Comparison of ENCODE assay signal across 25 cellular contexts in genomic region chr13:28379371-28380083, GRCh38.
DNase-seq lines count a peak whose midpoint lies in the region; ATAC-seq, FAIRE-seq and TF ChIP-seq lines count a peak whose summit lies in the region.
"Had no signal": no experiment of that assay in that cellular context is flagged by ENCODE, and none has a peak within 500 bp of the region (broad histone marks: within the 10 kb centered on the region; RNA-seq: fewer than 3 reads in every experiment).

No MANE protein-coding gene starts in this region.

- no peak overlapping the region for H3K4me3 ChIP-seq in liver (ENCODE audit: low read depth in 1 of 3, low read length in 3 of 3)
- no peak overlapping the region for H3K4me3 ChIP-seq in HepG2 (replicated peaks in 1 of 3; ENCODE audit: insufficient read depth in 1 of 3, low read depth in 2 of 3, low read length in 3 of 3)
- no peak overlapping the region for H3K4me3 ChIP-seq in H1 (ENCODE audit: extremely low read depth in 1 of 4, insufficient read depth in 2 of 4, low read depth in 3 of 4, low read length in 4 of 4)
- no peak overlapping the region for H3K4me3 ChIP-seq in neural progenitor cell
- H3K4me3 ChIP-seq: A549, SJSA1 had no signal

- no peaks in the 10 kb centered on the region for H3K4me1 ChIP-seq in liver (ENCODE audit: control insufficient read depth in 4 of 4, insufficient read depth in 4 of 4, low read length in 3 of 4)
- H3K4me1 ChIP-seq in HepG2 (ENCODE audit: insufficient read depth, low read length): peaks cover 7% of the 10 kb centered on the region
- peaks cover 0 to 8% (median 0%) of the 10 kb centered on the region in 4 experiments; a peak in 4 of 7 replicates for H3K4me1 ChIP-seq in H1 (replicated peaks in 1 of 4; ENCODE audit: control insufficient read depth in 3 of 4, insufficient read depth in 4 of 4, low read length in 3 of 4)
- H3K4me1 ChIP-seq in neural progenitor cell: no peaks in the 10 kb centered on the region
- H3K4me1 ChIP-seq: A549, SJSA1 had no signal

- in situ Hi-C loops in HepG2 (cut with HindIII; ENCODE audit: extremely low pct_ligation_motif_present, low pct_unique_long_range_greater_than_20kb): no loop called here

- WGBS in liver: 83% methylated on average over 12 of the region's 12 CpGs
- WGBS in HepG2 (ENCODE audit: low lambda C conversion rate): 39% methylated on average over 11 of the region's 12 CpGs
- 91% methylated on average over 12 of the region's 12 CpGs; no CpG with 5 or more reads in 1 of the 2 experiments for WGBS in H1 (ENCODE audit: extremely low coverage in 1 of 2, insufficient coverage in 1 of 2, insufficient read length in 1 of 2, insufficient replicate concordance in 2 of 2, low coverage in 1 of 2, low lambda C conversion rate in 2 of 2, missing lambda C conversion rate in 1 of 2), 2 experiments

- H2AFZ ChIP-seq in HepG2 (ENCODE audit: low read length) (no peak overlapping the region), H1 (ENCODE audit: low read length) (no peak overlapping the region), neural progenitor cell (replicated peaks) (peak overlapping the region; percentile 59)

- H3K9me3 Mint-ChIP-seq in neural progenitor cell: no peaks in the 10 kb centered on the region
- H3K9me3 Mint-ChIP-seq: CD4-positive, alpha-beta memory T cell; IgD-negative memory B cell had no signal

- H3K14ac ChIP-seq in H1 (ENCODE audit: insufficient read length): no peak overlapping the region

- H2BK20ac ChIP-seq in H1 (ENCODE audit: low read length): peak overlapping the region; percentile 44; the same call in 1 of the 2 replicates

- no peak overlapping the region for H3K27ac ChIP-seq in liver (ENCODE audit: low read depth in 1 of 2, low read length in 2 of 2)
- no peak overlapping the region for H3K27ac ChIP-seq in HepG2 (ENCODE audit: extremely low read length, insufficient read depth, low read length)
- H3K27ac ChIP-seq in H1 (ENCODE audit: low read depth, low read length): no peak overlapping the region
- no peak overlapping the region for H3K27ac ChIP-seq in neural progenitor cell
- H3K27ac ChIP-seq: A549, KMS-11, SJSA1 had no signal

- H3K4me1 Mint-ChIP-seq in neural progenitor cell: no peaks in the 10 kb centered on the region

- H3K79me2 ChIP-seq in HepG2 (ENCODE audit: insufficient read depth, low read length): no peaks in the 10 kb centered on the region
- H3K79me2 ChIP-seq in H1 (ENCODE audit: control insufficient read depth in 1 of 2, insufficient read depth in 2 of 2, low read length in 2 of 2): no peaks in the 10 kb centered on the region
- no peaks in the 10 kb centered on the region for H3K79me2 ChIP-seq in neural progenitor cell (ENCODE audit: low read depth)

- CTCF ChIA-PET in HepG2 (lab: Yijun Ruan, JAX; ENCODE audit: low intra/inter-chr PET ratio, low total read pairs) (no interaction called here), H1 (lab: Charles Lee; ENCODE audit: partially characterized antibody) (interaction anchor here (1.3 kb wide), 1 partner anchor 31 kb away, joined by 3 read pairs; no protein-coding TSS in a partner anchor)

- intact Hi-C loops in HepG2 (cut with micrococcal nuclease; ENCODE audit: unreplicated experiment): no loop called here

- TF ChIP-seq RAD21 in liver (IDR thresholded peaks at IDR 0.05): no peak
- TF ChIP-seq RAD21 in HepG2 (CRISPR knock-in tag; IDR thresholded peaks at IDR 0.05): no peak
- no peak for TF ChIP-seq RAD21 in H1 (IDR thresholded peaks at IDR 0.05 in 1 of 2, conservative IDR thresholded peaks at IDR 0.05 in 1 of 2; ENCODE audit: low read depth in 2 of 2, low read length in 2 of 2)

- H2BK120ac ChIP-seq in H1 (replicated peaks; ENCODE audit: low read depth, low read length): no peak overlapping the region

- H3K56ac ChIP-seq in H1 (replicated peaks; ENCODE audit: insufficient read length, low read depth, low read length): no peak overlapping the region

- H3K36me3 Mint-ChIP-seq in neural progenitor cell: no peaks in the 10 kb centered on the region
- H3K36me3 Mint-ChIP-seq: CD4-positive, alpha-beta memory T cell had no signal

- no peaks in the 10 kb centered on the region for H3K9me3 ChIP-seq in liver (ENCODE audit: control insufficient read depth in 4 of 4, low read length in 3 of 4)
- H3K9me3 ChIP-seq in HepG2 (ENCODE audit: low read length): no peaks in the 10 kb centered on the region
- H3K9me3 ChIP-seq in H1 (ENCODE audit: insufficient read depth in 2 of 2, low read depth in 1 of 2, low read length in 1 of 2): no peaks in the 10 kb centered on the region
- no peaks in the 10 kb centered on the region for H3K9me3 ChIP-seq in neural progenitor cell (ENCODE audit: low read depth)
- H3K9me3 ChIP-seq: A549, SJSA1 had no signal

- H3K4me2 ChIP-seq in HepG2 (ENCODE audit: low read depth, low read length) (no peak overlapping the region), H1 (ENCODE audit: insufficient read depth in 1 of 2, low read depth in 2 of 2, low read length in 2 of 2) (no peak overlapping the region), neural progenitor cell (no peak overlapping the region)
- H3K4me2 ChIP-seq: A549, KMS-11 had no signal

- FAIRE-seq in HepG2 (lab: Jason Lieb, UNC): no peak
- FAIRE-seq in H1 (lab: Jason Lieb, UNC): no peak
- no peak for FAIRE-seq in H54 (lab: Jason Lieb, UNC)
- FAIRE-seq: A549, GM18507 had no signal

- H3K18ac ChIP-seq in H1 (ENCODE audit: extremely low read depth, low read length): no peak overlapping the region

- TF ChIP-seq POLR2A in HepG2 (IDR thresholded peaks at IDR 0.05; ENCODE audit: insufficient read depth in 1 of 2, low read depth in 2 of 2, low read length in 2 of 2): no peak
- no peak for TF ChIP-seq POLR2A in H1 (IDR thresholded peaks at IDR 0.05; ENCODE audit: control extremely low read depth in 1 of 2, low read depth in 2 of 2, low read length in 2 of 2)
- no peak for TF ChIP-seq POLR2A in H54 (IDR thresholded peaks at IDR 0.05; ENCODE audit: low read depth, low read length)

- H3K4me3 Mint-ChIP-seq in neural progenitor cell: peak overlapping the region; percentile 76
- H3K4me3 Mint-ChIP-seq: IgD-negative memory B cell had no signal

- H4K91ac ChIP-seq in H1 (replicated peaks; ENCODE audit: insufficient read length, low read length): no peak overlapping the region

- H3K9ac ChIP-seq in liver (ENCODE audit: low read depth in 1 of 2, low read length in 2 of 2) (no peak overlapping the region), HepG2 (ENCODE audit: insufficient read depth, low read depth, low read length) (no peak overlapping the region), H1 (replicated peaks in 1 of 4; ENCODE audit: extremely low read depth in 1 of 4, low read depth in 3 of 4, low read length in 3 of 4) (no peak overlapping the region), neural progenitor cell (no peak overlapping the region)
- H3K9ac ChIP-seq: KMS-11 had no signal

- no peak overlapping the region for H3K23ac ChIP-seq in H1 (ENCODE audit: insufficient read length)

- H3K27me3 ChIP-seq in liver (ENCODE audit: control insufficient read depth in 4 of 4, insufficient read depth in 4 of 4, low read length in 3 of 4): peaks cover 0 to 8% (median 0%) of the 10 kb centered on the region in 4 donors
- no peaks in the 10 kb centered on the region for H3K27me3 ChIP-seq in HepG2 (ENCODE audit: control insufficient read depth in 1 of 2, insufficient read depth in 2 of 2, low read length in 2 of 2)
- H3K27me3 ChIP-seq in H1 (replicated peaks in 1 of 4; ENCODE audit: control insufficient read depth in 3 of 4, extremely low read depth in 1 of 4, insufficient read depth in 3 of 4, low read length in 3 of 4): no peaks in the 10 kb centered on the region
- no peaks in the 10 kb centered on the region for H3K27me3 ChIP-seq in neural progenitor cell
- H3K27me3 ChIP-seq: SJSA1 had no signal

- H3K4ac ChIP-seq in H1 (replicated peaks; ENCODE audit: insufficient read length, low read depth, low read length): no peak overlapping the region

- TF ChIP-seq CTCF in liver (IDR thresholded peaks at IDR 0.05; ENCODE audit: low read depth, low read length, missing input control) (no peak), HepG2 (CRISPR knock-in tag; IDR thresholded peaks at IDR 0.05) (no peak), H1 (IDR thresholded peaks at IDR 0.05; ENCODE audit: control extremely low read depth in 1 of 3, insufficient read depth in 1 of 3, low read depth in 1 of 3, low read length in 3 of 3) (no peak), neural progenitor cell (IDR thresholded peaks at IDR 0.05) (no peak)

- H3K27me3 Mint-ChIP-seq in neural progenitor cell (ENCODE audit: insufficient read depth, low read depth): peaks cover 2% of the 10 kb centered on the region

- H2BK12ac ChIP-seq in H1 (ENCODE audit: low read depth, low read length): peak overlapping the region; percentile 65; the same call in 1 of the 2 replicates

- DNase-seq in HepG2 (ENCODE audit: low spot score) (no peak), H1 (ENCODE audit: low read depth in 1 of 2, low spot score in 2 of 2) (no peak), neural progenitor cell (ENCODE audit: low spot score) (no peak), SKM-1 (lab: John Stamatoyannopoulos, UW; ENCODE audit: unreplicated experiment) (no peak), hippocampal formation (lab: John Stamatoyannopoulos, UW) (no peak), H54 (ENCODE audit: insufficient read length, low spot score) (no peak)
- DNase-seq: C1 segment of cervical spinal cord; CD4-positive, alpha-beta memory T cell; COR-L47; DMS53; HCEC 1CT; NCI-H1048; NCI-H1417; NCI-H1694; NCI-H2029 treated with DMSO at 0.1 percent for 48 hours; NCI-H2227 treated with DMSO at 0.1 percent for 48 hours; NCI-H526 treated with DMSO at 0.1 percent for 48 hours; Right ventricle myocardium superior; RPMI8226 had no signal

- TF ChIP-seq EP300 in HepG2 (IDR thresholded peaks at IDR 0.05; ENCODE audit: low read depth in 2 of 2, low read length in 2 of 2) (no peak), HepG2 (CRISPR knock-in tag; IDR thresholded peaks at IDR 0.05; ENCODE audit: borderline replicate concordance) (no peak), H1 (IDR thresholded peaks at IDR 0.05; ENCODE audit: borderline replicate concordance in 1 of 2, low read depth in 2 of 2, low read length in 2 of 2) (no peak)

- H3K23me2 ChIP-seq in H1 (ENCODE audit: low read depth, low read length): no peaks in the 10 kb centered on the region; the same call in 1 of the 2 replicates

- ATAC-seq in HepG2: no peak
- ATAC-seq: A549 had no signal

- H3F3A ChIP-seq in neural progenitor cell (ENCODE audit: low read depth): no peaks in the 10 kb centered on the region

- no peak overlapping the region; the same call in 1 of the 2 replicates for H4K8ac ChIP-seq in H1 (ENCODE audit: extremely low read depth, insufficient read depth, low read length)

- H2AK5ac ChIP-seq in H1 (ENCODE audit: low read depth, low read length): no peak overlapping the region

- BruUV-seq in HepG2 (replicated peaks; lab: Mats Ljungman, UMichigan): no TSS peak

- H4K5ac ChIP-seq in H1 (ENCODE audit: insufficient read length, low read depth, low read length): no peak overlapping the region

- POLR2A ChIA-PET in HepG2 (lab: Yijun Ruan, JAX) (no interaction called here), H1 (lab: Charles Lee; ENCODE audit: partially characterized antibody) (interaction anchor here (0.9 kb wide), 1 partner anchor 10 kb away, joined by 3 read pairs; no protein-coding TSS in a partner anchor)

- H4K20me1 ChIP-seq in HepG2 (ENCODE audit: insufficient read depth, low read length) (no peaks in the 10 kb centered on the region), H1 (replicated peaks in 1 of 2; ENCODE audit: control insufficient read depth in 1 of 2, insufficient read depth in 2 of 2, low read length in 2 of 2) (no peaks in the 10 kb centered on the region), neural progenitor cell (ENCODE audit: low read depth) (no peaks in the 10 kb centered on the region)

- no peak overlapping the region for H3K27ac Mint-ChIP-seq in neural progenitor cell
- H3K27ac Mint-ChIP-seq: IgD-negative memory B cell had no signal

- H2BK5ac ChIP-seq in H1 (ENCODE audit: low read depth, low read length): peak overlapping the region; percentile 93; the same call in 1 of the 2 replicates

- H3K36me3 ChIP-seq in liver (ENCODE audit: control insufficient read depth in 4 of 4, insufficient read depth in 3 of 4, low read depth in 1 of 4, low read length in 3 of 4) (no peaks in the 10 kb centered on the region), HepG2 (replicated peaks in 1 of 2; ENCODE audit: control insufficient read depth in 1 of 2, insufficient read depth in 2 of 2, low read length in 2 of 2) (no peaks in the 10 kb centered on the region), H1 (ENCODE audit: control insufficient read depth in 2 of 4, insufficient read depth in 4 of 4, low read length in 3 of 4) (peaks cover 0 to 19% (median 5%) of the 10 kb centered on the region in 4 experiments; a peak in 4 of 8 replicates), neural progenitor cell (no peaks in the 10 kb centered on the region)
- H3K36me3 ChIP-seq: SJSA1 had no signal

- 0 out of 2 replicates have a peak overlapping the region, but pooled peaks have one; percentile 41 for H2BK15ac ChIP-seq in H1 (ENCODE audit: low read length)

- no peaks in the 10 kb centered on the region for H3K79me1 ChIP-seq in H1 (ENCODE audit: low read depth, low read length)
